Comparison of ENCODE assay signal across 16 cellular contexts in the genomic region with DNA sequence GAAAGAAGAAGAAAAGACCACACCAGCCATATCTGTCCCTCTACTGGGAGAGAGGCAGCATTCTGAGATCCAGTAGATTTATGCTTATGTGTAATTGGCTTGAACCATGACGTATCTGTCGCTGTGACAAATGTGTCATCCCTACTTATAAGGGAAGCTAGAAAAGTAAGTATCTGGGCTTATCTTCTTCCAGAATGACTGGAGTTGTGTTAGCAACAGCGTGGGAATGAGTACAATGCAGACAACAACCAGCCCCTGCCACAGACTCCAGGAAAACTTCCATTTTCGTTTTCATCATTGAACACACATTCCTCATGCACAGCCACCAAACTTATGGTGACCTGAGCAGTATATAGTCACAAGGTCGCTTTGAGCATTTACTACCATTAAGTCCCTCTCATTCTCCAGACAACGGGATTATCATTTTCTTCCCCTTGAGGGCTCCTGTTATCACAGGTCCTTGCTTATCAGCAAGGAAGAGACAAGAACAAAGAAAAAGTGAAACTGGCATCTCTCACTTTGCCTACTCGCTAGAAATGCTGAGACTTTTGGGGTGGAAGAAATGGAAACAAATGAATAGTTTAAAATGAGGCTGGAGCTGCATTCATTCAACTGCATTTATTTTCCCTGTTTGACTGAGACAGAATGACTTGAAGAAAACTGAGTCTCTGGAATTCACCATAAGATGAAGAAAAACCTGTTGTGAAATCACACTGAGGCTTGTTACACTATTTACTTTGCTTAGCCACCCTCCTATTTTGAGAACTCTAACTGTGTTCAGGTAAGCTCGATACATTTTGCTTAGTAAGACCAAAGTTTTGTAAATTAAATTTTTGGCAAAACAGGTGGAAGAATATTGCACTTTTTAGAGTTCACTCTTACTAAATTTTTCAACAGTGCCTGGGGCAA.
DNase-seq lines count a peak whose midpoint lies in the region; TF ChIP-seq lines count a peak whose summit lies in the region.
"Had no signal": no experiment of that assay in that cellular context is flagged by ENCODE, and none has a peak within 500 bp of the region (broad histone marks: within the 10 kb centered on the region; RNA-seq: fewer than 3 reads in every experiment).

No MANE protein-coding gene starts in this region.

- H3K27me3 Mint-ChIP-seq in Caco-2 (ENCODE audit: insufficient read depth, unreplicated experiment) = no peaks in the 10 kb centered on the region

- peaks cover 8% of the 10 kb centered on the region for H3K9me3 Mint-ChIP-seq in Caco-2 (ENCODE audit: unreplicated experiment)

- CTCF ChIA-PET in Caco-2 (lab: Charles Lee) = no interaction called here

- POLR2A ChIA-PET in Caco-2 (lab: Charles Lee) = no interaction called here

- 46% methylated on average over 8 of the region's 8 CpGs for WGBS in liver
- WGBS in adrenal gland, 4 donors = 46 to 57% (median 52%) methylated on average over 8 of the region's 8 CpGs

- H3K9me3 ChIP-seq in Caco-2 (no peaks in the 10 kb centered on the region), Karpas-422 (ENCODE audit: low read length) (no peaks in the 10 kb centered on the region; the same call in 1 of the 2 replicates), liver (ENCODE audit: control insufficient read depth in 4 of 4, low read length in 3 of 4) (no peaks in the 10 kb centered on the region), right atrium auricular region (no peaks in the 10 kb centered on the region), adrenal gland (replicated peaks in 1 of 3) (no peaks in the 10 kb centered on the region)
- H3K9me3 ChIP-seq: neutrophil, SJCRH30 had no signal

- H3K4me3 ChIP-seq in Caco-2 (ENCODE audit: low read depth, low read length) (peak overlapping the region; percentile 1), Karpas-422 (ENCODE audit: low read length) (peak overlapping the region; percentile 39; the same call in 1 of the 2 replicates), WI38 (ENCODE audit: low read depth, low read length) (peak overlapping the region; percentile 35), liver (ENCODE audit: low read depth in 1 of 3, low read length in 3 of 3) (peak overlapping the region; percentile 36 to 65 (median 53)), right atrium auricular region (no peak overlapping the region), adrenal gland (peak overlapping the region in 1 of 4 donors; percentile 34)
- H3K4me3 ChIP-seq: SJCRH30 had no signal

- BruUV-seq in Caco-2 (replicated peaks; lab: Mats Ljungman, UMichigan) = no TSS peak

- H3K4me2 ChIP-seq in Karpas-422 (ENCODE audit: low read depth, low read length, poor library complexity, severe bottlenecking) = peak overlapping the region; percentile 47

- H3K4me3 Mint-ChIP-seq in Caco-2 (ENCODE audit: unreplicated experiment) = peak overlapping the region; percentile 57
- H3K4me3 Mint-ChIP-seq: stimulated activated naive B cell treated with anti-CD40 and anti-IgM and Interleukin-4, amounts not matched to agents 10 μg/mL and 1 μg/mL and 100 μg/mL, for 72 hours had no signal

- no peaks in the 10 kb centered on the region for H3K27me3 ChIP-seq in Caco-2 (replicated peaks; ENCODE audit: control insufficient read depth, insufficient read depth, low read length)
- peaks cover 6% of the 10 kb centered on the region; the same call in 1 of the 2 replicates for H3K27me3 ChIP-seq in Karpas-422 (ENCODE audit: low read length)
- H3K27me3 ChIP-seq in liver (ENCODE audit: control insufficient read depth in 4 of 4, insufficient read depth in 4 of 4, low read length in 3 of 4) = no peaks in the 10 kb centered on the region
- no peaks in the 10 kb centered on the region for H3K27me3 ChIP-seq in right atrium auricular region
- H3K27me3 ChIP-seq in adrenal gland = no peaks in the 10 kb centered on the region
- H3K27me3 ChIP-seq: neutrophil, SJCRH30 had no signal

- no peaks in the 10 kb centered on the region for H3K79me2 ChIP-seq in Karpas-422 (ENCODE audit: low read length)

- DNase-seq in Caco-2 (peak; percentile 29 to 43), Karpas-422 (no peak), right atrium auricular region (ENCODE audit: low spot score) (no peak), caudate nucleus (lab: John Stamatoyannopoulos, UW) (no peak), dedifferentiated amniotic fluid mesenchymal stem cell (ENCODE audit: extremely low spot score) (no peak), adrenal gland (no peak)
- DNase-seq: activated effector memory CD4-positive, alpha-beta T cell treated with anti-CD3 and anti-CD28 coated beads, Interleukin-2, amount 50 U/mL, for 16 hours; AML-193; effector CD4-positive, alpha-beta T cell; foreskin fibroblast; NCI-H1105; SJCRH30; stimulated activated naive B cell treated with anti-CD40 and anti-IgM and Interleukin-4, amounts not matched to agents 10 μg/mL and 1 μg/mL and 100 μg/mL, for 72 hours had no signal

- TF ChIP-seq RAD21 in liver (IDR thresholded peaks at IDR 0.05) = no peak

- H3K27ac ChIP-seq in Karpas-422 (ENCODE audit: low read length) (no peak overlapping the region), liver (ENCODE audit: low read depth in 1 of 2, low read length in 2 of 2) (no peak overlapping the region), right atrium auricular region (no peak overlapping the region), caudate nucleus (ENCODE audit: low read depth, low read length) (no peak overlapping the region), adrenal gland (no peak overlapping the region)
- H3K27ac ChIP-seq: neutrophil, SJCRH30 had no signal

- TF ChIP-seq POLR2A in adrenal gland (IDR thresholded peaks at IDR 0.05) = no peak

- peaks cover 14% of the 10 kb centered on the region for H3K4me1 Mint-ChIP-seq in Caco-2 (ENCODE audit: low read depth, unreplicated experiment)
- H3K4me1 Mint-ChIP-seq: stimulated activated naive B cell treated with anti-CD40 and anti-IgM and Interleukin-4, amounts not matched to agents 10 μg/mL and 1 μg/mL and 100 μg/mL, for 72 hours had no signal

- H3K9ac ChIP-seq in Karpas-422 (ENCODE audit: low read length) (no peak overlapping the region), liver (ENCODE audit: low read depth in 1 of 2, low read length in 2 of 2) (no peak overlapping the region)

- H3K4me1 ChIP-seq in Caco-2 (peaks cover 16% of the 10 kb centered on the region; the same call in 1 of the 2 replicates), Karpas-422 (ENCODE audit: low read length) (no peaks in the 10 kb centered on the region), liver (ENCODE audit: control insufficient read depth in 4 of 4, insufficient read depth in 4 of 4, low read length in 3 of 4) (peaks cover 0 to 6% (median 0%) of the 10 kb centered on the region in 4 donors), right atrium auricular region (no peaks in the 10 kb centered on the region), adrenal gland (replicated peaks in 1 of 2) (no peaks in the 10 kb centered on the region)
- H3K4me1 ChIP-seq: SJCRH30 had no signal

- H3K9me2 ChIP-seq in Karpas-422 (replicated peaks; ENCODE audit: insufficient read depth, low read length) = no peaks in the 10 kb centered on the region

- H4K20me1 ChIP-seq in Karpas-422 (ENCODE audit: insufficient read depth, low read depth, low read length) = no peaks in the 10 kb centered on the region

- TF ChIP-seq CTCF in Caco-2 (IDR thresholded peaks at IDR 0.05; ENCODE audit: insufficient read depth in 1 of 2, low read depth in 1 of 2, low read length in 1 of 2, severe bottlenecking in 1 of 2, unreplicated experiment in 1 of 2) (no peak), WI38 (IDR thresholded peaks at IDR 0.05; ENCODE audit: low read depth, low read length) (no peak), liver (IDR thresholded peaks at IDR 0.05; ENCODE audit: low read depth, low read length, missing input control) (no peak), right atrium auricular region (IDR thresholded peaks at IDR 0.05) (no peak), adrenal gland (IDR thresholded peaks at IDR 0.05) (no peak)

- H3K27ac Mint-ChIP-seq in Caco-2 (ENCODE audit: unreplicated experiment) = peak overlapping the region; percentile 8
- H3K27ac Mint-ChIP-seq: stimulated activated naive B cell treated with anti-CD40 and anti-IgM and Interleukin-4, amounts not matched to agents 10 μg/mL and 1 μg/mL and 100 μg/mL, for 72 hours had no signal

- peak overlapping the region; percentile 60; the same call in 1 of the 2 replicates for H2AFZ ChIP-seq in Karpas-422 (ENCODE audit: low read length)

- intact Hi-C loops in Caco-2 (cut with micrococcal nuclease; ENCODE audit: unreplicated experiment) (loop anchor here (2.0 kb wide), 1 partner anchor 66 kb away; no protein-coding TSS in a partner anchor), adrenal gland (cut with DNase I) (no loop called here)

- no peaks in the 10 kb centered on the region for H3K36me3 Mint-ChIP-seq in Caco-2 (ENCODE audit: insufficient read depth, unreplicated experiment)
- H3K36me3 Mint-ChIP-seq: stimulated activated naive B cell treated with anti-CD40 and anti-IgM and Interleukin-4, amounts not matched to agents 10 μg/mL and 1 μg/mL and 100 μg/mL, for 72 hours had no signal

- H3K36me3 ChIP-seq in Caco-2 (ENCODE audit: control insufficient read depth, insufficient read depth, low read length) (no peaks in the 10 kb centered on the region), Karpas-422 (ENCODE audit: insufficient read depth, low read length) (no peaks in the 10 kb centered on the region), liver (ENCODE audit: control insufficient read depth in 4 of 4, insufficient read depth in 3 of 4, low read depth in 1 of 4, low read length in 3 of 4) (no peaks in the 10 kb centered on the region), right atrium auricular region (no peaks in the 10 kb centered on the region), adrenal gland (replicated peaks in 1 of 2) (no peaks in the 10 kb centered on the region)
- H3K36me3 ChIP-seq: neutrophil, SJCRH30 had no signal

TF ChIP-seq in liver, 16 proteins besides CTCF, POLR2A, EP300 and RAD21:
- TF ChIP-seq TAF1 (conservative IDR thresholded peaks at IDR 0.05) (no peak), FOXA1 (IDR thresholded peaks at IDR 0.05) (no peak), NR2F2 (IDR thresholded peaks at IDR 0.05) (no peak), JUND (IDR thresholded peaks at IDR 0.05) (no peak)
- TF ChIP-seq, protein P1, sequence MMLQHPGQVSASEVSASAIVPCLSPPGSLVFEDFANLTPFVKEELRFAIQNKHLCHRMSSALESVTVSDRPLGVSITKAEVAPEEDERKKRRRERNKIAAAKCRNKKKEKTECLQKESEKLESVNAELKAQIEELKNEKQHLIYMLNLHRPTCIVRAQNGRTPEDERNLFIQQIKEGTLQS (IDR thresholded peaks at IDR 0.05) = no peak

Comparison
In these comparisons a context has a peak if more than half of its experiments do, and no peak if none do; other contexts are left out.
1. DNase-seq: peak in Caco-2 (2 of 2); none in Karpas-422 (single experiment), right atrium auricular region (single experiment), caudate nucleus (0 of 61), dedifferentiated amniotic fluid mesenchymal stem cell (single experiment) and adrenal gland (0 of 7).
2. H3K4me3 ChIP-seq: peak in Caco-2 (single experiment), Karpas-422 (single experiment), WI38 (single experiment) and liver (3 of 3); none in right atrium auricular region (0 of 2).